22 cellular contexts compared by ENCODE assay signal in the genomic region with DNA sequence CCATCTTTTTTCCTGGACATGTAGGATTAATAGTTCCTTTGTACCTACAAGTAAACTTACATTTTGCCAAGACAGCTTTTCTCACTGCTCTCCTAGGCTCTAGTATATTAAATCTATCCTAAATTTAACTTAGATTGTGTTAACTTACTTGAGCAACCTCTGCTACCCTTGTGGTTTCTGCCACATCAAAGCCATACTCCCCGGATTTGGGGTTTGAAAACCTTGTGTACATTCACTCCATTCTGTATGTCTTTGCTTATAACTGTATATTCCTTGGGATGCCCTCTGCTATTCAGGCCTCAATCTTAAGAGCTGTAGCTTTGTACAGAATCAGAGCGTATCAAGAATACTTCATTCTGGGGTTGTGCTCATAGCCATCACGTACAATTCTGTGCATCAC.
A peak's percentile ranks its signal among the peaks of the same experiment; 100 is the strongest.
DNase-seq lines count a peak whose midpoint lies in the region; ATAC-seq, FAIRE-seq and TF ChIP-seq lines count a peak whose summit lies in the region.
"Had no signal": no experiment of that assay in that cellular context is flagged by ENCODE, and none has a peak within 500 bp of the region (broad histone marks: within the 10 kb centered on the region; RNA-seq: fewer than 3 reads in every experiment).

No MANE protein-coding gene starts in this region.

- 0 out of 22 replicates have a peak overlapping the region, but pooled peaks of 1 of the 11 experiments have one; percentile 19 for H3K9ac ChIP-seq in BLaER1 treated with 17β-estradiol and CSF1 and Interleukin-3, amounts not matched to agents 10 nM and 100 nM
- no peak overlapping the region for H3K9ac ChIP-seq in GM12878 (ENCODE audit: control insufficient read depth, insufficient read depth, low read length)
- H3K9ac ChIP-seq: parathyroid adenoma had no signal

- peak overlapping the region in 6 of 8 donors; percentile 4 to 72 (median 48) for H3K4me3 Mint-ChIP-seq in CD4-positive, alpha-beta memory T cell
- no peak overlapping the region for H3K4me3 Mint-ChIP-seq in activated CD4-positive, alpha-beta T cell treated with anti-CD3 and anti-CD28 coated beads, Interleukin-2, amount 10 ng/mL, durations not matched to agents 24 days and 14 days
- H3K4me3 Mint-ChIP-seq: IgD-negative memory B cell; T-helper 1 cell treated with Interleukin-12 subunit alpha and Interleukin-12 subunit beta and Interleukin-4 antibody, amounts not matched to agents 30 μg/mL and 1 μg/mL, for 36 hours had no signal

- no peak overlapping the region for H2AFZ ChIP-seq in GM12878 (ENCODE audit: control insufficient read depth, low read depth, low read length)
- H2AFZ ChIP-seq: parathyroid adenoma had no signal

- H3K27me3 ChIP-seq in BLaER1 treated with 17β-estradiol and CSF1 and Interleukin-3, amounts not matched to agents 10 nM and 100 nM = no peaks in the 10 kb centered on the region
- H3K27me3 ChIP-seq in CD4-positive, alpha-beta memory T cell (ENCODE audit: insufficient read depth, low read length) = no peaks in the 10 kb centered on the region
- H3K27me3 ChIP-seq in GM12878 (replicated peaks in 1 of 2; ENCODE audit: control insufficient read depth in 2 of 2, insufficient read depth in 2 of 2, low read length in 1 of 2) = no peaks in the 10 kb centered on the region
- H3K27me3 ChIP-seq: breast epithelium, tibial nerve had no signal

- in situ Hi-C loops in GM12878 (cut with MboI) = no loop called here

- no peak for TF ChIP-seq RAD21 in GM12878 (IDR thresholded peaks at IDR 0.05; ENCODE audit: insufficient read depth, low read depth, low read length)

- H3K4me1 Mint-ChIP-seq in CD4-positive, alpha-beta memory T cell = peaks cover 34 to 74% (median 50%) of the 10 kb centered on the region in 4 donors
- H3K4me1 Mint-ChIP-seq in activated CD4-positive, alpha-beta T cell treated with anti-CD3 and anti-CD28 coated beads, Interleukin-2, amount 10 ng/mL, durations not matched to agents 24 days and 14 days = peaks cover 17% of the 10 kb centered on the region

- peak; percentile 32 to 76 (median 62) for DNase-seq in CD4-positive, alpha-beta memory T cell
- DNase-seq in activated CD4-positive, alpha-beta T cell treated with anti-CD3 and anti-CD28 coated beads, Interleukin-2, amount 10 ng/mL, durations not matched to agents 24 days and 14 days = peak; percentile 86
- no peak for DNase-seq in GM12878 (ENCODE audit: low read depth, low spot score)
- no peak for DNase-seq in NCI-H2029 (lab: John Stamatoyannopoulos, UW)
- no peak for DNase-seq in COLO668 (lab: John Stamatoyannopoulos, UW; ENCODE audit: unreplicated experiment)
- DNase-seq: dermis blood vessel endothelial cell, DMS79, left ventricle myocardium superior, NCI-H2029 treated with DMSO at 0.1 percent for 48 hours, NCI-H510A, Right ventricle myocardium superior had no signal

- 80% methylated on average over 3 of the region's 3 CpGs for WGBS in GM12878 (ENCODE audit: insufficient coverage, insufficient replicate concordance, low lambda C conversion rate, missing lambda C conversion rate)

- TF ChIP-seq POLR2A in GM12878 (IDR thresholded peaks at IDR 0.05; ENCODE audit: low read depth, low read length) = no peak

- intact Hi-C loops in CD4-positive, alpha-beta memory T cell (cut with micrococcal nuclease) = loop anchor here (5.0 kb wide), 2 partner anchors 157 to 332 kb away; partner anchors contain the start of gene HEXA
- intact Hi-C loops in activated CD4-positive, alpha-beta T cell treated with anti-CD3 and anti-CD28 coated beads, Interleukin-2, amount 10 ng/mL, durations not matched to agents 24 days and 14 days (cut with micrococcal nuclease) = loop anchor here (10.0 kb wide), 1 partner anchor 220 kb away; no protein-coding TSS in a partner anchor
- intact Hi-C loops in GM12878 (cut with micrococcal nuclease; ENCODE audit: unreplicated experiment) = loop anchor here (5.0 kb wide), 1 partner anchor 222 kb away; no protein-coding TSS in a partner anchor

- H3K27ac Mint-ChIP-seq in CD4-positive, alpha-beta memory T cell = peak overlapping the region in 3 of 7 donors; percentile 10 to 77 (median 53)
- H3K27ac Mint-ChIP-seq in activated CD4-positive, alpha-beta T cell treated with anti-CD3 and anti-CD28 coated beads, Interleukin-2, amount 10 ng/mL, durations not matched to agents 24 days and 14 days = no peak overlapping the region
- H3K27ac Mint-ChIP-seq: IgD-negative memory B cell; T-helper 1 cell treated with Interleukin-12 subunit alpha and Interleukin-12 subunit beta and Interleukin-4 antibody, amounts not matched to agents 30 μg/mL and 1 μg/mL, for 36 hours had no signal

- CTCF ChIA-PET in CD4-positive, alpha-beta memory T cell (lab: Charles Lee; ENCODE audit: partially characterized antibody) = interaction anchor here (1.1 to 8.6 kb wide), 5 partner anchors 8 to 222 kb away, joined by 3 to 70 read pairs (median 3); no protein-coding TSS in a partner anchor
- CTCF ChIA-PET in GM12878 (lab: Yijun Ruan, JAX) = interaction anchor here (0.9 to 6.5 kb wide), 8 partner anchors 9 to 224 kb away, joined by 3 to 39 read pairs (median 6); partner anchors contain the start of gene ARIH1

- H3K36me3 ChIP-seq in BLaER1 treated with 17β-estradiol and CSF1 and Interleukin-3, amounts not matched to agents 10 nM and 100 nM = peaks cover 44 to 82% (median 59%) of the 10 kb centered on the region in 11 experiments
- no peaks in the 10 kb centered on the region for H3K36me3 ChIP-seq in CD4-positive, alpha-beta memory T cell (ENCODE audit: insufficient read depth, low read length)
- H3K36me3 ChIP-seq in GM12878 (ENCODE audit: control insufficient read depth in 2 of 2, insufficient read depth in 2 of 2, low read length in 1 of 2) = no peaks in the 10 kb centered on the region
- H3K36me3 ChIP-seq: breast epithelium, tibial nerve had no signal

- H3K79me2 ChIP-seq in GM12878 (ENCODE audit: control insufficient read depth, insufficient read depth, low read length) = peaks cover 5% of the 10 kb centered on the region

- POLR2A ChIA-PET in CD4-positive, alpha-beta memory T cell (lab: Charles Lee; ENCODE audit: partially characterized antibody) = interaction anchor here (1.2 kb wide), 1 partner anchor 61 kb away, joined by 4 read pairs; no protein-coding TSS in a partner anchor
- POLR2A ChIA-PET in GM12878 (lab: Charles Lee) = no interaction called here

- peak overlapping the region in 4 of 11 experiments; percentile 0 to 55 (median 45); a peak in 4 of 22 replicates for H3K27ac ChIP-seq in BLaER1 treated with 17β-estradiol and CSF1 and Interleukin-3, amounts not matched to agents 10 nM and 100 nM
- no peak overlapping the region for H3K27ac ChIP-seq in CD4-positive, alpha-beta memory T cell (ENCODE audit: low read depth, low read length)
- H3K27ac ChIP-seq in GM12878 (ENCODE audit: control insufficient read depth, insufficient read depth) = no peak overlapping the region
- H3K27ac ChIP-seq: breast epithelium, HL-60, parathyroid adenoma, tibial nerve had no signal

- peak; percentile 41 for FAIRE-seq in GM12878 (lab: Jason Lieb, UNC)

- RAD21 ChIA-PET in GM12878 (lab: Charles Lee; ENCODE audit: unreplicated experiment) = interaction anchor here (0.7 to 2.2 kb wide), 2 partner anchors 222 to 415 kb away, joined by 3 to 8 read pairs; no protein-coding TSS in a partner anchor

- peaks cover 31 to 96% (median 72%) of the 10 kb centered on the region in 11 experiments; a peak in 21 of 22 replicates for H4K20me1 ChIP-seq in BLaER1 treated with 17β-estradiol and CSF1 and Interleukin-3, amounts not matched to agents 10 nM and 100 nM
- no peaks in the 10 kb centered on the region for H4K20me1 ChIP-seq in GM12878 (ENCODE audit: control insufficient read depth, insufficient read depth)

- SMC1A ChIA-PET in GM12878 (lab: Charles Lee; ENCODE audit: uncharacterized antibody, unreplicated experiment) = interaction anchor here (1.2 to 2.4 kb wide), 2 partner anchors 10 to 221 kb away, joined by 3 to 15 read pairs; no protein-coding TSS in a partner anchor

- H3K4me1 ChIP-seq in BLaER1 treated with 17β-estradiol and CSF1 and Interleukin-3, amounts not matched to agents 10 nM and 100 nM = peaks cover 9 to 29% (median 19%) of the 10 kb centered on the region in 10 experiments; a peak in 18 of 20 replicates
- H3K4me1 ChIP-seq in CD4-positive, alpha-beta memory T cell (ENCODE audit: insufficient read depth, low read length) = peaks cover 37% of the 10 kb centered on the region
- H3K4me1 ChIP-seq in GM12878 (ENCODE audit: control insufficient read depth, insufficient read depth, low read length) = no peaks in the 10 kb centered on the region
- H3K4me1 ChIP-seq: breast epithelium, HAP-1, parathyroid adenoma had no signal

- no peak for ATAC-seq in GM12878
- ATAC-seq in GM21717 (IDR thresholded peaks at IDR 0.05; ENCODE audit: unreplicated experiment) = no peak
- ATAC-seq in HG03469 (IDR thresholded peaks at IDR 0.05; ENCODE audit: unreplicated experiment) = no peak
- ATAC-seq: esophagus mucosa, left ventricle myocardium superior had no signal

- peaks cover 0 to 4% (median under 1%) of the 10 kb centered on the region in 8 donors for H3K9me3 Mint-ChIP-seq in CD4-positive, alpha-beta memory T cell
- H3K9me3 Mint-ChIP-seq in activated CD4-positive, alpha-beta T cell treated with anti-CD3 and anti-CD28 coated beads, Interleukin-2, amount 10 ng/mL, durations not matched to agents 24 days and 14 days = no peaks in the 10 kb centered on the region

- H3K27me3 Mint-ChIP-seq in CD4-positive, alpha-beta memory T cell = no peaks in the 10 kb centered on the region
- no peaks in the 10 kb centered on the region for H3K27me3 Mint-ChIP-seq in activated CD4-positive, alpha-beta T cell treated with anti-CD3 and anti-CD28 coated beads, Interleukin-2, amount 10 ng/mL, durations not matched to agents 24 days and 14 days
- H3K27me3 Mint-ChIP-seq: IgD-negative memory B cell had no signal

- H3K36me3 Mint-ChIP-seq in CD4-positive, alpha-beta memory T cell = peaks cover 5 to 14% of the 10 kb centered on the region in 2 donors
- H3K36me3 Mint-ChIP-seq in activated CD4-positive, alpha-beta T cell treated with anti-CD3 and anti-CD28 coated beads, Interleukin-2, amount 10 ng/mL, durations not matched to agents 24 days and 14 days (ENCODE audit: low read depth) = peaks cover 12% of the 10 kb centered on the region

- no peak for TF ChIP-seq CTCF in GM12878 (IDR thresholded peaks at IDR 0.05 in 2 of 3, conservative IDR thresholded peaks at IDR 0.05 in 1 of 3; ENCODE audit: control insufficient read depth in 2 of 3, extremely low read depth in 1 of 3, insufficient read depth in 1 of 3, low read depth in 3 of 3, low read length in 3 of 3)

- BruUV-seq in GM12878 (replicated peaks; lab: Mats Ljungman, UMichigan) = no TSS peak

- H3K9me3 ChIP-seq in BLaER1 treated with 17β-estradiol and CSF1 and Interleukin-3, amounts not matched to agents 10 nM and 100 nM (replicated peaks in 1 of 11) = peaks cover 35 to 52% (median 42%) of the 10 kb centered on the region in 11 experiments
- H3K9me3 ChIP-seq in CD4-positive, alpha-beta memory T cell (ENCODE audit: control insufficient read depth in 1 of 2, low read length in 2 of 2) = no peaks in the 10 kb centered on the region
- H3K9me3 ChIP-seq in GM12878 (replicated peaks; ENCODE audit: control insufficient read depth, insufficient read depth, low read length) = no peaks in the 10 kb centered on the region; the same call in 2 of the 3 replicates
- H3K9me3 ChIP-seq: breast epithelium, HAP-1, tibial nerve had no signal

- no peak overlapping the region for H3K4me3 ChIP-seq in BLaER1 treated with 17β-estradiol and CSF1 and Interleukin-3, amounts not matched to agents 10 nM and 100 nM
- no peak overlapping the region for H3K4me3 ChIP-seq in CD4-positive, alpha-beta memory T cell (ENCODE audit: low read length in 2 of 2)
- H3K4me3 ChIP-seq in GM12878 = no peak overlapping the region
- H3K4me3 ChIP-seq: breast epithelium, HAP-1, tibial nerve had no signal

- H3K4me2 ChIP-seq in BLaER1 treated with 17β-estradiol and CSF1 and Interleukin-3, amounts not matched to agents 10 nM and 100 nM = peak overlapping the region in 9 of 11 experiments; percentile 1 to 66 (median 49); a peak in 15 of 22 replicates
- H3K4me2 ChIP-seq in GM12878 (ENCODE audit: control insufficient read depth, insufficient read depth) = no peak overlapping the region

- TF ChIP-seq EP300 in GM12878 (IDR thresholded peaks at IDR 0.05; ENCODE audit: borderline replicate concordance in 1 of 2, control insufficient read depth in 1 of 2, low read depth in 2 of 2, low read length in 2 of 2) = no peak

Comparison
In these comparisons a context has a peak if more than half of its experiments do, and no peak if none do; other contexts are left out.
1. DNase-seq: peak in CD4-positive, alpha-beta memory T cell (5 of 5) and activated CD4-positive, alpha-beta T cell treated with anti-CD3 and anti-CD28 coated beads, Interleukin-2, amount 10 ng/mL, durations not matched to agents 24 days and 14 days (single experiment); none in GM12878 (single experiment), NCI-H2029 (single experiment) and COLO668 (single experiment).